In genomic region chr19:10193666-10194499, GRCh38 we compare ENCODE assay signal across 8 cellular contexts. TPM values are rescaled to one million over a fixed set of nuclear protein-coding genes. Genes with fewer than 3 reads are reported as not detected.
DNase-seq lines count a peak whose midpoint lies in the region; ATAC-seq and TF ChIP-seq lines count a peak whose summit lies in the region.

No MANE protein-coding gene starts in this region.

- H3K9ac ChIP-seq in iPS-18a (ENCODE audit: low read length), result peak overlapping the region; percentile 93
- H3K9ac ChIP-seq in smooth muscle cell (ENCODE audit: low read depth), result peak overlapping the region; percentile 47

- no peaks in the 10 kb centered on the region for H3K36me3 ChIP-seq in ascending aorta
- peaks cover 18% of the 10 kb centered on the region for H3K36me3 ChIP-seq in iPS-18a (ENCODE audit: control insufficient read depth, low read depth, low read length)
- no peaks in the 10 kb centered on the region for H3K36me3 ChIP-seq in smooth muscle cell (ENCODE audit: low read depth)

- H4K20me1 ChIP-seq in smooth muscle cell (ENCODE audit: low read depth), result peaks cover 23% of the 10 kb centered on the region

- peaks cover 3 to 21% of the 10 kb centered on the region in 2 donors for H3K4me1 ChIP-seq in ascending aorta
- H3K4me1 ChIP-seq in iPS-18a (ENCODE audit: control insufficient read depth, low read depth, low read length), result no peaks in the 10 kb centered on the region
- peaks cover 10% of the 10 kb centered on the region for H3K4me1 ChIP-seq in smooth muscle cell (ENCODE audit: low read depth)

- ATAC-seq in HG02588 (IDR thresholded peaks at IDR 0.05; ENCODE audit: unreplicated experiment), result peak; percentile 19

- H3K27ac ChIP-seq in ascending aorta, result peak overlapping the region; percentile 86 to 89
- peak overlapping the region; percentile 84 for H3K27ac ChIP-seq in iPS-18a (ENCODE audit: low read length)
- peak overlapping the region; percentile 39 for H3K27ac ChIP-seq in smooth muscle cell (ENCODE audit: low read depth)

- H3K9me3 ChIP-seq in ascending aorta (no peaks in the 10 kb centered on the region), iPS-18a (ENCODE audit: control insufficient read depth, low read depth, low read length) (no peaks in the 10 kb centered on the region), smooth muscle cell (replicated peaks; ENCODE audit: low read depth) (no peaks in the 10 kb centered on the region)

- peak overlapping the region; percentile 81 to 97 for H3K4me3 ChIP-seq in ascending aorta
- peak overlapping the region; percentile 66 for H3K4me3 ChIP-seq in iPS-18a (ENCODE audit: low read length)
- H3K4me3 ChIP-seq in smooth muscle cell, result peak overlapping the region; percentile 85

- intact Hi-C loops in ascending aorta (cut with DNase I), result loop anchor here (2.0 kb wide), 1 partner anchor 73 kb away; no protein-coding TSS in a partner anchor

- peak in 2 of 3 experiments; percentile 34 to 80 for DNase-seq in NCI-H1417 (lab: John Stamatoyannopoulos, UW)
- DNase-seq in NCI-H1417 treated with DMSO at 0.1 percent for 48 hours (lab: John Stamatoyannopoulos, UW), result no peak
- peak; percentile 52 for DNase-seq in NCI-H774 (lab: John Stamatoyannopoulos, UW)
- peak in 1 of 2 donors; percentile 63 for DNase-seq in ascending aorta (ENCODE audit: low spot score in 2 of 2)
- DNase-seq in smooth muscle cell (lab: John Stamatoyannopoulos, UW; ENCODE audit: unreplicated experiment), result no peak
- DNase-seq in NCI-H2196 (lab: John Stamatoyannopoulos, UW; ENCODE audit: unreplicated experiment), result no peak

- H3K27me3 ChIP-seq in ascending aorta, result no peaks in the 10 kb centered on the region
- no peaks in the 10 kb centered on the region for H3K27me3 ChIP-seq in iPS-18a (ENCODE audit: control insufficient read depth, insufficient read depth, low read length)
- H3K27me3 ChIP-seq in smooth muscle cell (ENCODE audit: low read depth), result no peaks in the 10 kb centered on the region

- H2AFZ ChIP-seq in smooth muscle cell (ENCODE audit: low read depth), result peak overlapping the region; percentile 70

- WGBS in smooth muscle cell (ENCODE audit: low lambda C conversion rate), result 7% methylated on average over 32 of the region's 32 CpGs

- H3K4me2 ChIP-seq in smooth muscle cell, result peak overlapping the region; percentile 91

- TF ChIP-seq CTCF in ascending aorta (IDR thresholded peaks at IDR 0.05) (no peak), smooth muscle cell (IDR thresholded peaks at IDR 0.05; ENCODE audit: borderline replicate concordance, insufficient read depth, poor library complexity, severe bottlenecking) (no peak)

- H3F3A ChIP-seq in smooth muscle cell (ENCODE audit: low read depth), result peaks cover 4% of the 10 kb centered on the region

- peaks cover 54% of the 10 kb centered on the region for H3K79me2 ChIP-seq in smooth muscle cell (ENCODE audit: low read depth)

RNA-seq across cellular contexts. Expression of gene DNMT1, which starts 0.9 kb away (rescaled TPM):
- 54.0 TPM for total RNA-seq in ascending aorta
- 37.6 and 39.5 TPM in 2 replicates for total RNA-seq in smooth muscle cell
- polyA plus RNA-seq in smooth muscle cell, result 56.7 and 78.4 TPM in 2 replicates

RNA-seq across cellular contexts. Expression of gene S1PR2, which starts 37.2 kb away (rescaled TPM):
- total RNA-seq in ascending aorta (24.3 TPM), smooth muscle cell (6.4 and 9.8 TPM in 2 replicates)
- 6.5 and 7.4 TPM in 2 replicates for polyA plus RNA-seq in smooth muscle cell

RNA-seq across cellular contexts. Expression of gene MRPL4, which starts 58.1 kb away (rescaled TPM):
- 72.9 TPM for total RNA-seq in ascending aorta
- 36.4 and 47.8 TPM in 2 replicates for total RNA-seq in smooth muscle cell
- polyA plus RNA-seq in smooth muscle cell, result 63.5 and 72.1 TPM in 2 replicates

Comparison
In these comparisons a context has a peak if more than half of its experiments do, and no peak if none do; other contexts are left out.
1. DNase-seq: peak in NCI-H1417 (2 of 3) and NCI-H774 (single experiment); none in NCI-H1417 treated with DMSO at 0.1 percent for 48 hours (single experiment), smooth muscle cell (single experiment) and NCI-H2196 (single experiment).
2. Peak in every context shown above with its lines, with median percentiles within 50 percentile points of each other: H3K27ac ChIP-seq and H3K4me3 ChIP-seq.